In the genomic region with DNA sequence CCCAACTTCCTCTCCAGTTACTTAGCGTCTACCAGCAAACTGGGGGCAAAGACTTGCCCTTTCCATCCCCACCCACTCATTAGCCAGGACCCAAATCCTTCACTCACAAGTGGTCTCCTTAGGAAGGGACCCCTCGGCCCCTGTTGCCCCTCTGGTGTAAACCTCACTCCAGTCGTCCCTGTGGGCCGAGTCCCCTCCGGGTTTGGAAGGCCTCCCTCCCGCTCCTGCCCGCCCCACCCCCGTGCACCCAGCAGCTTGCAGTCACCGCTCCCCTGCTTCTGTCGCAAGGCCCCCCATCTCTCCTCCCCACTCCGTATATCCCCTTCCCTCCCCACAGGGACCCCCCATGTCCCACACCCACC, we compare ENCODE assay signal across 8 cellular contexts. TPM values are rescaled to one million over a fixed set of nuclear protein-coding genes. Genes with fewer than 3 reads are reported as not detected.
A peak's percentile ranks its signal among the peaks of the same experiment; 100 is the strongest.
DNase-seq lines count a peak whose midpoint lies in the region; ATAC-seq and TF ChIP-seq lines count a peak whose summit lies in the region.

No MANE protein-coding gene starts in this region.

- intact Hi-C loops in dorsolateral prefrontal cortex (cut with DNase I), result no loop called here

- H3K79me2 ChIP-seq in Loucy (ENCODE audit: insufficient read depth, low read length), result peaks cover 54% of the 10 kb centered on the region

- DNase-seq in dorsolateral prefrontal cortex, result no peak
- DNase-seq in nephron progenitor cell, result no peak
- no peak for DNase-seq in NCI-H1694 (lab: John Stamatoyannopoulos, UW)
- DNase-seq in NCI-H1694 treated with DMSO at 0.1 percent for 48 hours (lab: John Stamatoyannopoulos, UW), result no peak
- DNase-seq in caudate nucleus (lab: John Stamatoyannopoulos, UW), result no peak

- peaks cover 43% of the 10 kb centered on the region for H3K4me1 ChIP-seq in Loucy (ENCODE audit: insufficient read depth, low read length, poor library complexity, severe bottlenecking)

- H3K36me3 Mint-ChIP-seq in nephron progenitor cell (ENCODE audit: low read depth), result no peaks in the 10 kb centered on the region

- no peaks in the 10 kb centered on the region for H3K9me3 ChIP-seq in Loucy (ENCODE audit: insufficient read depth, low read depth, low read length)

- H3K36me3 ChIP-seq in Loucy (ENCODE audit: insufficient read depth, low read length), result no peaks in the 10 kb centered on the region

- H3K27me3 Mint-ChIP-seq in nephron progenitor cell (ENCODE audit: low read depth, poor library complexity), result peaks cover 23% of the 10 kb centered on the region

- H3K4me2 ChIP-seq in Loucy (ENCODE audit: low read depth, low read length, poor library complexity, severe bottlenecking), result peak overlapping the region; percentile 97

- no peak for ATAC-seq in HG02571 (IDR thresholded peaks at IDR 0.05; ENCODE audit: unreplicated experiment)

- peak overlapping the region; percentile 94 for H3K4me3 ChIP-seq in Loucy (ENCODE audit: low read length, poor library complexity, severe bottlenecking)
- H3K4me3 ChIP-seq in dorsolateral prefrontal cortex, result peak overlapping the region; percentile 48 to 91 (median 78)

- no peak overlapping the region for H3K27ac Mint-ChIP-seq in nephron progenitor cell

- H3K9ac ChIP-seq in Loucy (ENCODE audit: low read depth, low read length, poor library complexity, severe bottlenecking), result peak overlapping the region; percentile 85

- TF ChIP-seq CTCF in C4-2B (conservative IDR thresholded peaks at IDR 0.05) (no peak), Loucy (conservative IDR thresholded peaks at IDR 0.05; ENCODE audit: low read length) (no peak), dorsolateral prefrontal cortex (IDR thresholded peaks at IDR 0.05 in 54 of 56, conservative IDR thresholded peaks at IDR 0.05 in 2 of 56; ENCODE audit: low read depth in 1 of 56, partially characterized antibody in 56 of 56) (no peak), nephron progenitor cell (IDR thresholded peaks at IDR 0.05) (no peak)

- peaks cover 50% of the 10 kb centered on the region for H3K4me1 Mint-ChIP-seq in nephron progenitor cell

- H3K27ac ChIP-seq in C4-2B, result peak overlapping the region; percentile 82
- H3K27ac ChIP-seq in dorsolateral prefrontal cortex, result peak overlapping the region in 37 of 59 donors; percentile 35 to 91 (median 70)
- H3K27ac ChIP-seq in caudate nucleus (ENCODE audit: low read depth, low read length), result no peak overlapping the region

- H4K20me1 ChIP-seq in Loucy (ENCODE audit: insufficient read depth, low read length, poor library complexity, severe bottlenecking), result peaks cover 46% of the 10 kb centered on the region

- peaks cover 5% of the 10 kb centered on the region; the same call in 1 of the 2 replicates for H3F3A ChIP-seq in Loucy (ENCODE audit: low read depth)

- peak overlapping the region; percentile 89 for H3K4me3 Mint-ChIP-seq in nephron progenitor cell

- H3K9me3 Mint-ChIP-seq in nephron progenitor cell, result no peaks in the 10 kb centered on the region

- no peak overlapping the region for H2AFZ ChIP-seq in Loucy (ENCODE audit: low read length)

- H3K27me3 ChIP-seq in Loucy (ENCODE audit: insufficient read depth, low read length, poor library complexity, severe bottlenecking) (no peaks in the 10 kb centered on the region), dorsolateral prefrontal cortex (no peaks in the 10 kb centered on the region)

- H3K9me2 ChIP-seq in Loucy (replicated peaks; ENCODE audit: low read depth, low read length), result no peaks in the 10 kb centered on the region

RNA-seq across cellular contexts. Expression of gene EFHD2, which starts 1.2 kb away (rescaled TPM):
- total RNA-seq in dorsolateral prefrontal cortex, result 100 to 1,000 TPM in 72 of 120 experiments, 10 to 100 TPM in 48; 54.8 to 180 (median 104) TPM

RNA-seq across cellular contexts. Expression of gene CTRC, which starts 27.4 kb away (rescaled TPM):
- 1 to 10 TPM in 25 of 120 experiments, under 1 TPM in 39, not detected in 56; 0.13 to 3.3 (median 0.86) TPM for total RNA-seq in dorsolateral prefrontal cortex

RNA-seq across cellular contexts. Expression of gene CELA2A, which starts 45.7 kb away (rescaled TPM):
- not detected for total RNA-seq in dorsolateral prefrontal cortex
